ENCODE assay signal across 15 cellular contexts in genomic region chr22:38199826-38200559, GRCh38.
"Had no signal": no experiment of that assay in that cellular context is flagged by ENCODE, and none has a peak within 500 bp of the region (broad histone marks: within the 10 kb centered on the region; RNA-seq: fewer than 3 reads in every experiment).

No MANE protein-coding gene starts in this region.

- H3K36me3 ChIP-seq: ascending aorta, gastrocnemius medialis, heart left ventricle, left lung, neural progenitor cell, sigmoid colon had no signal

- H3K36me3 Mint-ChIP-seq: neural progenitor cell had no signal

- H3K79me2 ChIP-seq: parathyroid adenoma had no signal

- H3K4me2 ChIP-seq: neural progenitor cell had no signal

- H3K9me3 ChIP-seq: ascending aorta, gastrocnemius medialis, heart left ventricle, left lung, sigmoid colon had no signal

- H3K9me3 Mint-ChIP-seq: activated CD4-positive, alpha-beta T cell treated with anti-CD3 and anti-CD28 coated beads, Interleukin-2, amount 10 ng/mL, durations not matched to agents 24 days and 14 days; neural progenitor cell; T-helper 1 cell treated with Interleukin-12 subunit alpha and Interleukin-12 subunit beta and Interleukin-4 antibody, amounts not matched to agents 30 μg/mL and 1 μg/mL, for 36 hours had no signal

- DNase-seq: activated T-cell treated with anti-CD3 and anti-CD28 coated beads for 4 hours; cerebellar nuclear complex; effector CD4-positive, alpha-beta T cell; gastrocnemius medialis; heart left ventricle; left lung; mammary epithelial cell; sigmoid colon; stimulated activated CD4-positive, alpha-beta T cell treated with anti-CD3 and anti-CD28 coated beads, Interleukin-4, amount 100 ng/mL, for 4 hours had no signal

- H3K27ac ChIP-seq: neural progenitor cell, parathyroid adenoma had no signal

- H3K4me1 ChIP-seq: parathyroid adenoma had no signal

- H3K4me3 ChIP-seq: ascending aorta, left lung, neural progenitor cell, sigmoid colon had no signal

- H2AFZ ChIP-seq: neural progenitor cell, parathyroid adenoma had no signal

- ATAC-seq: esophagus mucosa, gastrocnemius medialis, heart left ventricle, left lung had no signal

- H3K9ac ChIP-seq: neural progenitor cell, parathyroid adenoma had no signal

- H3K27me3 ChIP-seq: ascending aorta, gastrocnemius medialis, heart left ventricle, left lung, sigmoid colon had no signal
